ENCODE assay signal across 16 cellular contexts in the genomic region with DNA sequence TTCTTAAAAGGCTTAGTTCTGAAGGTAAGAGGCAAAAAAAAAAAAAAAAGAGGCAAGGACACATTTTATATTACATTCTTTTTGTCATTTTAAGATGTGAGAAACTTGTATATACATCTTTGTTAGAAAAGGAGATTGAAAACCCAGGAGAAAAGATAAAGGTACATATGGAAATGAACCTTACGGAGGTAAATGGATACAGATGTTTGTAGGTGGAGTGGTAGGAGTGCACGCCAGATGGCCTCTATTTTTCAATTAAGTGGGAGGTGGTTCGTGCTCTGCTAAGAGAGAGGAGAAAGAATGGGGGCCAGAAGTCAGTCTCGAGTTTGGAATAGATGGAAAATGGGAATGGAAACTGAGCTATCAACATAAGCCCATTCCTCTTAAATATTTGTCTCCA.
DNase-seq lines count a peak whose midpoint lies in the region; ATAC-seq and TF ChIP-seq lines count a peak whose summit lies in the region.
"Had no signal": no experiment of that assay in that cellular context is flagged by ENCODE, and none has a peak within 500 bp of the region (broad histone marks: within the 10 kb centered on the region; RNA-seq: fewer than 3 reads in every experiment).

No MANE protein-coding gene starts in this region.

- no peak for ATAC-seq in SK-N-SH treated with all-trans-retinoic acid at 6 μM for 48 hours
- ATAC-seq in HG02571 (IDR thresholded peaks at IDR 0.05; ENCODE audit: unreplicated experiment) = no peak
- ATAC-seq: Right ventricle myocardium inferior had no signal

- DNase-seq in NCI-H2227 (lab: John Stamatoyannopoulos, UW; ENCODE audit: unreplicated experiment) (peak; percentile 14), NCI-H2227 treated with DMSO at 0.1 percent for 48 hours (lab: John Stamatoyannopoulos, UW) (no peak), NCI-H2171 (lab: John Stamatoyannopoulos, UW) (peak; percentile 24), retina (peak; percentile 4), 8988T (no peak)
- DNase-seq in activated effector memory CD4-positive, alpha-beta T cell treated with anti-CD3 and anti-CD28 coated beads, Interleukin-2, amount 50 U/mL, for 16 hours = no peak
- DNase-seq: DMS79 treated with DMSO at 0.1 percent for 48 hours, H7, Karpas-422, NCI-H187, NCI-H446, NCI-H774, T-helper 2 cell had no signal

TF ChIP-seq in SK-N-SH treated with all-trans-retinoic acid at 6 μM for 48 hours, 23 proteins besides CTCF, POLR2A, EP300 and RAD21:
- TF ChIP-seq TCF4 (CRISPR knock-in tag; IDR thresholded peaks at IDR 0.05; ENCODE audit: borderline replicate concordance) = peak; percentile 87
- TF ChIP-seq PATZ1 (CRISPR knock-in tag; IDR thresholded peaks at IDR 0.05; ENCODE audit: borderline replicate concordance) = no peak

Comparison
In these comparisons a context has a peak if more than half of its experiments do, and no peak if none do; other contexts are left out.
1. DNase-seq: peak in NCI-H2227 (single experiment), NCI-H2171 (single experiment) and retina (single experiment); none in NCI-H2227 treated with DMSO at 0.1 percent for 48 hours (single experiment), activated effector memory CD4-positive, alpha-beta T cell treated with anti-CD3 and anti-CD28 coated beads, Interleukin-2, amount 50 U/mL, for 16 hours (single experiment) and 8988T (single experiment).